In the genomic region with DNA sequence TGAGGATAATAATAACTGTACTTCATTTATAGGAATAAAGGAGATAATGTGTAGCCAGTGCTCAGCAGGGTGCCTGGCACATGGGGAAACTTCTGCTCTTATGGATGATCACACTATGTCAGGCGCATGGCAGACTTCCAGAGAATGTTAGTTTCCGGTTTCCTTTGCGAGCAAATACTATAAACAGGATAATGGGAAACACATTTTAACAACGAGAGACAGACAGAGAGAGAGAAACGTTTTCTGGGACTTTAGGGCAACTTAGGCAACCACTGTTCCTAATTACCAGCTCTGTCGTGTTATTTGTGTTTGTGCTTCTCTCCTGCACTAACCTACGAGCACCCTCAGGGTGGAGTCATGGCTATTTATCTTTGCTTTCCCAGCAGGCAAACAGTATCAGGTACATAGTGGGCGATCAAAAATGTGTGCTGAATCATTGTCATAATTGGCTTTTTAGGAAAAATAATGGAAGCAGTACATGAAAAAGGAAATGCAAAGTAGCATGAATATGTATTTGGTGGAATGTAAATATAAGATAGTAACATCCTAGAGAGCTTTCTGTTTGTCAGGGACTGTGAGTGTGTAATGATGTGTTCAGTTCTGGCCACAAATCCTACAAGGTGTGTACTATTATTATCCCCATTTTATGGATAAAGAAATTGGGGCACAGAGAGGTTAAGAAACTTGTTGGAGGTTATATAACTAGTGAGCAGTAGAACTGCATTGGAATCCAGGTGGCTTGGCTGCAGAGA, we compare ENCODE assay signal across 11 cellular contexts. TPM values are rescaled to one million over a fixed set of nuclear protein-coding genes. Genes with fewer than 3 reads are reported as not detected.
DNase-seq lines count a peak whose midpoint lies in the region; ATAC-seq and TF ChIP-seq lines count a peak whose summit lies in the region.
"Had no signal": no experiment of that assay in that cellular context is flagged by ENCODE, and none has a peak within 500 bp of the region (broad histone marks: within the 10 kb centered on the region; RNA-seq: fewer than 3 reads in every experiment).

No MANE protein-coding gene starts in this region.

- no peaks in the 10 kb centered on the region for H3K4me1 Mint-ChIP-seq in naive thymus-derived CD4-positive, alpha-beta T cell
- H3K4me1 Mint-ChIP-seq: central memory CD8-positive, alpha-beta T cell had no signal

- ATAC-seq in upper lobe of right lung, result no peak
- no peak for ATAC-seq in naive thymus-derived CD4-positive, alpha-beta T cell

- TF ChIP-seq POLR2A in vagina (IDR thresholded peaks at IDR 0.05), result no peak

- H3K36me3 ChIP-seq in WERI-Rb-1 (no peaks in the 10 kb centered on the region), hepatocyte (replicated peaks; ENCODE audit: insufficient read depth, low read depth) (no peaks in the 10 kb centered on the region), vagina (no peaks in the 10 kb centered on the region), upper lobe of right lung (no peaks in the 10 kb centered on the region)
- H3K36me3 ChIP-seq in naive thymus-derived CD4-positive, alpha-beta T cell (ENCODE audit: control insufficient read depth in 2 of 3, insufficient read depth in 3 of 3, low read length in 3 of 3), result no peaks in the 10 kb centered on the region
- H3K36me3 ChIP-seq: tibial nerve had no signal

- H3K27me3 ChIP-seq in WERI-Rb-1 (ENCODE audit: insufficient read depth, low read depth, severe bottlenecking) (no peaks in the 10 kb centered on the region), hepatocyte (no peaks in the 10 kb centered on the region), vagina (no peaks in the 10 kb centered on the region), upper lobe of right lung (no peaks in the 10 kb centered on the region)
- H3K27me3 ChIP-seq in naive thymus-derived CD4-positive, alpha-beta T cell (ENCODE audit: control insufficient read depth in 2 of 2, insufficient read depth in 2 of 2, low read length in 2 of 2), result no peaks in the 10 kb centered on the region
- H3K27me3 ChIP-seq: tibial nerve had no signal

- no peak overlapping the region for H3K27ac Mint-ChIP-seq in naive thymus-derived CD4-positive, alpha-beta T cell

- peak overlapping the region; percentile 43; the same call in 1 of the 2 replicates for H3K27ac ChIP-seq in WERI-Rb-1
- H3K27ac ChIP-seq in hepatocyte, result peak overlapping the region; percentile 26
- H3K27ac ChIP-seq in vagina, result no peak overlapping the region
- no peak overlapping the region for H3K27ac ChIP-seq in upper lobe of right lung
- H3K27ac ChIP-seq in naive thymus-derived CD4-positive, alpha-beta T cell (ENCODE audit: low read depth, low read length), result no peak overlapping the region

- H3K4me3 Mint-ChIP-seq in naive thymus-derived CD4-positive, alpha-beta T cell, result no peak overlapping the region
- H3K4me3 Mint-ChIP-seq: central memory CD8-positive, alpha-beta T cell had no signal

- no peaks in the 10 kb centered on the region for H3K9me2 ChIP-seq in hepatocyte (replicated peaks; ENCODE audit: insufficient read depth)

- H3K4me1 ChIP-seq in hepatocyte (ENCODE audit: insufficient read depth), result no peaks in the 10 kb centered on the region
- peaks cover 26% of the 10 kb centered on the region for H3K4me1 ChIP-seq in vagina
- peaks cover 20% of the 10 kb centered on the region for H3K4me1 ChIP-seq in upper lobe of right lung
- H3K4me1 ChIP-seq in naive thymus-derived CD4-positive, alpha-beta T cell (ENCODE audit: control insufficient read depth in 2 of 2, insufficient read depth in 2 of 2, low read length in 2 of 2), result no peaks in the 10 kb centered on the region

- H3K36me3 Mint-ChIP-seq in naive thymus-derived CD4-positive, alpha-beta T cell, result peaks cover 0 to 2% (median 0%) of the 10 kb centered on the region in 5 donors

- H2AFZ ChIP-seq in hepatocyte, result no peak overlapping the region

- CTCF ChIA-PET in naive thymus-derived CD4-positive, alpha-beta T cell (lab: Charles Lee), result no interaction called here

- H3K27me3 Mint-ChIP-seq in naive thymus-derived CD4-positive, alpha-beta T cell, result peaks cover 10 to 21% (median 15%) of the 10 kb centered on the region in 5 donors

- peak; percentile 50 for DNase-seq in AG08396 (ENCODE audit: low spot score)
- no peak for DNase-seq in WERI-Rb-1
- DNase-seq in hepatocyte (ENCODE audit: low spot score), result peak; percentile 62
- no peak for DNase-seq in vagina (ENCODE audit: extremely low spot score in 2 of 2)
- DNase-seq in NCI-H1436 treated with DMSO at 0.1 percent for 48 hours (lab: John Stamatoyannopoulos, UW), result no peak
- no peak for DNase-seq in upper lobe of right lung
- DNase-seq in naive thymus-derived CD4-positive, alpha-beta T cell, result no peak
- DNase-seq: DMS79 had no signal

- POLR2A ChIA-PET in naive thymus-derived CD4-positive, alpha-beta T cell (lab: Charles Lee), result no interaction called here

- peak overlapping the region; percentile 43 for H3K4me2 ChIP-seq in hepatocyte

- no peak; the same call in 1 of the 2 replicates for TF ChIP-seq EP300 in Ishikawa (IDR thresholded peaks at IDR 0.05; ENCODE audit: borderline replicate concordance)

- H4K20me1 ChIP-seq in hepatocyte (ENCODE audit: insufficient read depth, poor library complexity, severe bottlenecking), result no peaks in the 10 kb centered on the region

- H3K4me3 ChIP-seq in WERI-Rb-1 (ENCODE audit: low read depth, low read length) (no peak overlapping the region), hepatocyte (no peak overlapping the region), vagina (no peak overlapping the region), upper lobe of right lung (no peak overlapping the region)
- no peak overlapping the region for H3K4me3 ChIP-seq in naive thymus-derived CD4-positive, alpha-beta T cell (ENCODE audit: low read length)
- H3K4me3 ChIP-seq: tibial nerve had no signal

- no peaks in the 10 kb centered on the region for H3K9me3 ChIP-seq in WERI-Rb-1 (ENCODE audit: severe bottlenecking)
- H3K9me3 ChIP-seq in hepatocyte (ENCODE audit: low read depth), result no peaks in the 10 kb centered on the region
- no peaks in the 10 kb centered on the region for H3K9me3 ChIP-seq in vagina
- no peaks in the 10 kb centered on the region for H3K9me3 ChIP-seq in upper lobe of right lung
- no peaks in the 10 kb centered on the region for H3K9me3 ChIP-seq in naive thymus-derived CD4-positive, alpha-beta T cell (ENCODE audit: control insufficient read depth in 2 of 3, low read length in 3 of 3)
- H3K9me3 ChIP-seq: tibial nerve had no signal

- TF ChIP-seq RAD21 in Ishikawa (IDR thresholded peaks at IDR 0.05; ENCODE audit: low read depth), result no peak

- no peaks in the 10 kb centered on the region for H3K79me2 ChIP-seq in hepatocyte

- H3K9me3 Mint-ChIP-seq in naive thymus-derived CD4-positive, alpha-beta T cell, result no peaks in the 10 kb centered on the region
- H3K9me3 Mint-ChIP-seq: central memory CD8-positive, alpha-beta T cell had no signal

- TF ChIP-seq CTCF in WERI-Rb-1 (IDR thresholded peaks at IDR 0.05; ENCODE audit: low read depth, low read length) (no peak), hepatocyte (IDR thresholded peaks at IDR 0.05; ENCODE audit: poor library complexity) (no peak), vagina (IDR thresholded peaks at IDR 0.05) (no peak), upper lobe of right lung (IDR thresholded peaks at IDR 0.05) (no peak)

- intact Hi-C loops in vagina (cut with DNase I) (no loop called here), upper lobe of right lung (cut with DNase I) (no loop called here)
- intact Hi-C loops in naive thymus-derived CD4-positive, alpha-beta T cell (cut with micrococcal nuclease), result no loop called here

- 37% methylated on average over 8 of the region's 8 CpGs for WGBS in hepatocyte (ENCODE audit: low lambda C conversion rate, missing lambda C conversion rate)

TF ChIP-seq in Ishikawa, 13 proteins besides CTCF, POLR2A, EP300 and RAD21 (continues in another document):
- no peak for TF ChIP-seq CREB1 (IDR thresholded peaks at IDR 0.05; ENCODE audit: low read depth)
- TF ChIP-seq, protein P1, sequence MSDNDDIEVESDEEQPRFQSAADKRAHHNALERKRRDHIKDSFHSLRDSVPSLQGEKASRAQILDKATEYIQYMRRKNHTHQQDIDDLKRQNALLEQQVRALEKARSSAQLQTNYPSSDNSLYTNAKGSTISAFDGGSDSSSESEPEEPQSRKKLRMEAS (IDR thresholded peaks at IDR 0.05), result 0 out of 2 replicates have a peak, but pooled peaks have one; percentile 23
- no peak for TF ChIP-seq TCF12 (IDR thresholded peaks at IDR 0.05; ENCODE audit: low read depth)
- TF ChIP-seq FOXM1 (IDR thresholded peaks at IDR 0.05; ENCODE audit: borderline replicate concordance, low read depth), result no peak
- TF ChIP-seq, protein P2, sequence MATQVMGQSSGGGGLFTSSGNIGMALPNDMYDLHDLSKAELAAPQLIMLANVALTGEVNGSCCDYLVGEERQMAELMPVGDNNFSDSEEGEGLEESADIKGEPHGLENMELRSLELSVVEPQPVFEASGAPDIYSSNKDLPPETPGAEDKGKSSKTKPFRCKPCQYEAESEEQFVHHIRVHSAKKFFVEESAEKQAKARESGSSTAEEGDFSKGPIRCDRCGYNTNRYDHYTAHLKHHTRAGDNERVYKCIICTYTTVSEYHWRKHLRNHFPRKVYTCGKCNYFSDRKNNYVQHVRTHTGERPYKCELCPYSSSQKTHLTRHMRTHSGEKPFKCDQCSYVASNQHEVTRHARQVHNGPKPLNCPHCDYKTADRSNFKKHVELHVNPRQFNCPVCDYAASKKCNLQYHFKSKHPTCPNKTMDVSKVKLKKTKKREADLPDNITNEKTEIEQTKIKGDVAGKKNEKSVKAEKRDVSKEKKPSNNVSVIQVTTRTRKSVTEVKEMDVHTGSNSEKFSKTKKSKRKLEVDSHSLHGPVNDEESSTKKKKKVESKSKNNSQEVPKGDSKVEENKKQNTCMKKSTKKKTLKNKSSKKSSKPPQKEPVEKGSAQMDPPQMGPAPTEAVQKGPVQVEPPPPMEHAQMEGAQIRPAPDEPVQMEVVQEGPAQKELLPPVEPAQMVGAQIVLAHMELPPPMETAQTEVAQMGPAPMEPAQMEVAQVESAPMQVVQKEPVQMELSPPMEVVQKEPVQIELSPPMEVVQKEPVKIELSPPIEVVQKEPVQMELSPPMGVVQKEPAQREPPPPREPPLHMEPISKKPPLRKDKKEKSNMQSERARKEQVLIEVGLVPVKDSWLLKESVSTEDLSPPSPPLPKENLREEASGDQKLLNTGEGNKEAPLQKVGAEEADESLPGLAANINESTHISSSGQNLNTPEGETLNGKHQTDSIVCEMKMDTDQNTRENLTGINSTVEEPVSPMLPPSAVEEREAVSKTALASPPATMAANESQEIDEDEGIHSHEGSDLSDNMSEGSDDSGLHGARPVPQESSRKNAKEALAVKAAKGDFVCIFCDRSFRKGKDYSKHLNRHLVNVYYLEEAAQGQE (IDR thresholded peaks at IDR 0.05; ENCODE audit: low read depth), result no peak
- TF ChIP-seq NFIC (IDR thresholded peaks at IDR 0.05), result peak; percentile 72
- TF ChIP-seq TAF1 (IDR thresholded peaks at IDR 0.05; ENCODE audit: low read depth), result no peak

RNA-seq across cellular contexts. Expression of a gene that starts 36.8 kb away (rescaled TPM):
- total RNA-seq in hepatocyte, result 163 and 231 TPM in 2 replicates
- 338 and 351 TPM in 2 replicates for polyA plus RNA-seq in hepatocyte
- total RNA-seq in vagina, result 82.7 TPM
- 46.1 TPM for total RNA-seq in upper lobe of right lung
- 10 to 100 TPM in 1 of 5 experiments, not detected in 4; 58.9 TPM for total RNA-seq in naive thymus-derived CD4-positive, alpha-beta T cell
- under 1 TPM in 1 of 2 donors, not detected in 1; 0.18 TPM for polyA plus RNA-seq in naive thymus-derived CD4-positive, alpha-beta T cell

Comparison
In these comparisons a context has a peak if more than half of its experiments do, and no peak if none do; other contexts are left out.
1. DNase-seq: peak in AG08396 (single experiment) and hepatocyte (single experiment); none in WERI-Rb-1 (single experiment), vagina (0 of 2), NCI-H1436 treated with DMSO at 0.1 percent for 48 hours (single experiment), upper lobe of right lung (single experiment) and naive thymus-derived CD4-positive, alpha-beta T cell (0 of 9).
2. H3K27ac ChIP-seq: peak in WERI-Rb-1 (single experiment) and hepatocyte (single experiment); none in vagina (single experiment), upper lobe of right lung (single experiment) and naive thymus-derived CD4-positive, alpha-beta T cell (single experiment).